In genomic region chr10:35442006-35442405, GRCh38 we compare ENCODE assay signal across 14 cellular contexts.
A peak's percentile ranks its signal among the peaks of the same experiment; 100 is the strongest.
DNase-seq lines count a peak whose midpoint lies in the region; ATAC-seq and TF ChIP-seq lines count a peak whose summit lies in the region.
"Had no signal": no experiment of that assay in that cellular context is flagged by ENCODE, and none has a peak within 500 bp of the region (broad histone marks: within the 10 kb centered on the region; RNA-seq: fewer than 3 reads in every experiment).

No MANE protein-coding gene starts in this region.

- H2AFZ ChIP-seq in PC-9: no peak overlapping the region

- peaks cover 17% of the 10 kb centered on the region for H3K27me3 Mint-ChIP-seq in endothelial cell (ENCODE audit: unreplicated experiment)
- H3K27me3 Mint-ChIP-seq: effector memory CD8-positive, alpha-beta T cell had no signal

- H3K9me3 ChIP-seq in left ventricle myocardium inferior (replicated peaks) (peaks cover 56% of the 10 kb centered on the region), PC-9 (ENCODE audit: insufficient read depth, low read depth) (peaks cover 14% of the 10 kb centered on the region)

- H3K9me2 ChIP-seq in PC-9 (ENCODE audit: insufficient read depth): no peaks in the 10 kb centered on the region

- H3K36me3 ChIP-seq in left ventricle myocardium inferior: peaks cover 12% of the 10 kb centered on the region
- H3K36me3 ChIP-seq in PC-9 (ENCODE audit: low read depth): no peaks in the 10 kb centered on the region

- H3K27me3 ChIP-seq in left ventricle myocardium inferior (ENCODE audit: low read depth) (no peaks in the 10 kb centered on the region), PC-9 (ENCODE audit: insufficient read depth, low read depth) (no peaks in the 10 kb centered on the region)
- H3K27me3 ChIP-seq: BLaER1 treated with 17β-estradiol and CSF1 and Interleukin-3, amounts not matched to agents 10 nM and 100 nM; tibial nerve had no signal

- peak overlapping the region; percentile 49 for H3K27ac Mint-ChIP-seq in endothelial cell (ENCODE audit: unreplicated experiment)

- no TSS peak for BruUV-seq in PC-9 (replicated peaks; lab: Mats Ljungman, UMichigan)

- H3K4me1 ChIP-seq in left ventricle myocardium inferior (peaks cover 57% of the 10 kb centered on the region), PC-9 (replicated peaks; ENCODE audit: insufficient read depth) (peaks cover 3% of the 10 kb centered on the region)

- POLR2A ChIA-PET in PC-9 (lab: Charles Lee; ENCODE audit: unreplicated experiment): no interaction called here

- H4K20me1 ChIP-seq in PC-9 (ENCODE audit: insufficient read depth): no peaks in the 10 kb centered on the region

- H3K4me2 ChIP-seq in PC-9: no peak overlapping the region
- H3K4me2 ChIP-seq: BLaER1 treated with 17β-estradiol and CSF1 and Interleukin-3, amounts not matched to agents 10 nM and 100 nM had no signal

- ATAC-seq in Right ventricle myocardium inferior: no peak
- ATAC-seq in HG03045 (IDR thresholded peaks at IDR 0.05; ENCODE audit: unreplicated experiment): no peak
- ATAC-seq: effector memory CD8-positive, alpha-beta T cell; left lobe of liver had no signal

- H3K9me3 Mint-ChIP-seq in endothelial cell (ENCODE audit: unreplicated experiment): peaks cover 21% of the 10 kb centered on the region

- H3K79me2 ChIP-seq in PC-9 (ENCODE audit: low read depth): peaks cover 46% of the 10 kb centered on the region

- H3K27ac ChIP-seq in left ventricle myocardium inferior (replicated peaks) (peak overlapping the region; percentile 61), temporal lobe (ENCODE audit: low read depth, low read length) (peak overlapping the region; percentile 2), PC-9 (no peak overlapping the region)
- H3K27ac ChIP-seq: BLaER1 treated with 17β-estradiol and CSF1 and Interleukin-3, amounts not matched to agents 10 nM and 100 nM; tibial nerve had no signal

- peaks cover 5% of the 10 kb centered on the region; the same call in 1 of the 2 replicates for H3F3A ChIP-seq in PC-9 (ENCODE audit: insufficient read depth, low read depth)

- intact Hi-C loops in left ventricle myocardium inferior (cut with micrococcal nuclease) (no loop called here), Right ventricle myocardium inferior (cut with DNase I) (no loop called here), PC-9 (cut with micrococcal nuclease; ENCODE audit: unreplicated experiment) (no loop called here)

- TF ChIP-seq CTCF in left ventricle myocardium inferior (IDR thresholded peaks at IDR 0.05; ENCODE audit: borderline replicate concordance): no peak
- TF ChIP-seq CTCF in endothelial cell (IDR thresholded peaks at IDR 0.05; ENCODE audit: unreplicated experiment): no peak
- TF ChIP-seq CTCF in PC-9 (conservative IDR thresholded peaks at IDR 0.05): no peak

- H3K4me3 ChIP-seq in left ventricle myocardium inferior: no peak overlapping the region
- H3K4me3 ChIP-seq in PC-9: no peak overlapping the region
- H3K4me3 ChIP-seq: BLaER1 treated with 17β-estradiol and CSF1 and Interleukin-3, amounts not matched to agents 10 nM and 100 nM; tibial nerve had no signal

- CTCF ChIA-PET in PC-9 (lab: Charles Lee): no interaction called here

- H3K4me3 Mint-ChIP-seq in endothelial cell (ENCODE audit: unreplicated experiment): peak overlapping the region; percentile 70

- H3K4me1 Mint-ChIP-seq in endothelial cell (ENCODE audit: unreplicated experiment): peaks cover 42% of the 10 kb centered on the region

- no peak for DNase-seq in left ventricle myocardium inferior
- DNase-seq in Right ventricle myocardium inferior (ENCODE audit: missing footprints): no peak
- DNase-seq in NCI-H1694 treated with DMSO at 0.1 percent for 48 hours (lab: John Stamatoyannopoulos, UW): peak; percentile 61
- no peak for DNase-seq in endothelial cell (ENCODE audit: low spot score)
- no peak for DNase-seq in PC-9
- no peak for DNase-seq in NCI-H2107 (lab: John Stamatoyannopoulos, UW)
- DNase-seq: effector memory CD8-positive, alpha-beta T cell; NCI-H1092 treated with DMSO at 0.1 percent for 48 hours; stimulated activated CD8-positive, alpha-beta memory T cell treated with anti-CD3 and anti-CD28 coated beads, Interleukin-4, amount 100 ng/mL, for 48 hours had no signal

- H3K36me3 Mint-ChIP-seq in endothelial cell (ENCODE audit: low read depth, unreplicated experiment): peaks cover 40% of the 10 kb centered on the region
